Comparison of ENCODE assay signal across 1 cellular context in genomic region chr12:116910280-116910644, GRCh38.
TF ChIP-seq lines count a peak whose summit lies in the region.

No MANE protein-coding gene starts in this region.

TF ChIP-seq in SK-N-SH treated with all-trans-retinoic acid at 6 μM for 48 hours, 23 proteins besides CTCF, POLR2A, EP300 and RAD21 (continued from another document):
- TF ChIP-seq TSHZ2 (CRISPR knock-in tag; IDR thresholded peaks at IDR 0.05), result no peak
- TF ChIP-seq TCF4 (CRISPR knock-in tag; IDR thresholded peaks at IDR 0.05; ENCODE audit: borderline replicate concordance), result no peak
- no peak for TF ChIP-seq ESRRG (CRISPR knock-in tag; IDR thresholded peaks at IDR 0.05)
- no peak for TF ChIP-seq ZC3H10 (CRISPR knock-in tag; IDR thresholded peaks at IDR 0.05)
- TF ChIP-seq OSR1 (CRISPR knock-in tag; IDR thresholded peaks at IDR 0.05), result no peak
- no peak for TF ChIP-seq ZNF8 (CRISPR knock-in tag; IDR thresholded peaks at IDR 0.05)
- no peak for TF ChIP-seq ISL1 (CRISPR knock-in tag; IDR thresholded peaks at IDR 0.05)
- no peak for TF ChIP-seq ZNF565 (CRISPR knock-in tag; conservative IDR thresholded peaks at IDR 0.05; ENCODE audit: low read depth)
- no peak for TF ChIP-seq BACH2 (CRISPR knock-in tag; IDR thresholded peaks at IDR 0.05; ENCODE audit: borderline replicate concordance)
- no peak for TF ChIP-seq ZFP30 (CRISPR knock-in tag; IDR thresholded peaks at IDR 0.05)
- TF ChIP-seq POU6F1 (CRISPR knock-in tag; IDR thresholded peaks at IDR 0.05; ENCODE audit: borderline replicate concordance, low read depth), result no peak
- no peak for TF ChIP-seq CREB5 (CRISPR knock-in tag; IDR thresholded peaks at IDR 0.05; ENCODE audit: low read depth)
- no peak for TF ChIP-seq ZFP3 (CRISPR knock-in tag; IDR thresholded peaks at IDR 0.05)
- no peak for TF ChIP-seq GLIS3 (CRISPR knock-in tag; IDR thresholded peaks at IDR 0.05)
- TF ChIP-seq SNAI2 (CRISPR knock-in tag; IDR thresholded peaks at IDR 0.05), result no peak
